Comparison of ENCODE assay signal across 20 cellular contexts in the genomic region with DNA sequence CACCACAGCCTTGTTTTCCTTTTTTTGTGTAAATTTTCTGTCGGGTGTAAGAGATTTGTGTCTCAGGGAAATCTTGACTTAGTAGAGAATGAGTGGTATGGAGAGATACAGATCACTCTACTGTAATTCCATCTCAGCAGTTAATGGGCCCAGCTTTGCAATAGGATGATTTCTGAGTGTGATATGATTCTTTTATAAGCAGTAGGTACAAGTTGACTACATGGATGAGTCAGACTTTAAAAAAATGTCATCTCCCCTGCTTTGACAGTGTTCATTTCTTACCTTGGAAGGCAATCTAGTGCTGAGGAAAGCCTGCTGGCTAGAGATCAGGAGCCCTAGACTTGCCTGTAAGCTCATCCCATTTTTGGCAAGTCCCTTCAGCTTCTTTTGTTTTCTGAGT.
"Had no signal": no experiment of that assay in that cellular context is flagged by ENCODE, and none has a peak within 500 bp of the region (broad histone marks: within the 10 kb centered on the region; RNA-seq: fewer than 3 reads in every experiment).

No MANE protein-coding gene starts in this region.

- H3K9me3 ChIP-seq: upper lobe of right lung had no signal

- H3K9me3 Mint-ChIP-seq: activated naive CD4-positive, alpha-beta T cell treated with anti-CD3 and anti-CD28 coated beads for 36 hours; activated naive CD8-positive, alpha-beta T cell treated with anti-CD3 and anti-CD28 coated beads, Interleukin-2, amount 10 ng/mL, durations not matched to agents 7 days and 5 days; activated T-cell treated with anti-CD3 and anti-CD28 coated beads, Interleukin-2, amount 50 U/mL, for 4 hours; nephron had no signal

- H3K36me3 ChIP-seq: upper lobe of right lung had no signal

- H3K4me1 ChIP-seq: parathyroid adenoma, upper lobe of right lung had no signal

- H3K27me3 ChIP-seq: upper lobe of right lung had no signal

- ATAC-seq: activated T-cell treated with anti-CD3 and anti-CD28 coated beads, Interleukin-2, amount 50 U/mL, for 4 hours; upper lobe of right lung; WTC11 had no signal

- H3K4me1 Mint-ChIP-seq: activated naive CD8-positive, alpha-beta T cell treated with anti-CD3 and anti-CD28 coated beads, Interleukin-2, amount 10 ng/mL, durations not matched to agents 7 days and 5 days; nephron had no signal

- H3K27me3 Mint-ChIP-seq: activated naive CD8-positive, alpha-beta T cell treated with anti-CD3 and anti-CD28 coated beads, Interleukin-2, amount 10 ng/mL, durations not matched to agents 7 days and 5 days; dendritic cell treated with granulocyte-macrophage colony-stimulating factor and Interleukin-4, amounts not matched to agents 40 ng/mL and 50 ng/mL, for 4 days had no signal

- H3K36me3 Mint-ChIP-seq: activated naive CD8-positive, alpha-beta T cell treated with anti-CD3 and anti-CD28 coated beads, Interleukin-2, amount 10 ng/mL, durations not matched to agents 7 days and 5 days had no signal

- H3K27ac Mint-ChIP-seq: activated naive CD4-positive, alpha-beta T cell treated with anti-CD3 and anti-CD28 coated beads for 36 hours; activated naive CD8-positive, alpha-beta T cell treated with anti-CD3 and anti-CD28 coated beads, Interleukin-2, amount 10 ng/mL, durations not matched to agents 7 days and 5 days; dendritic cell treated with granulocyte-macrophage colony-stimulating factor and Interleukin-4, amounts not matched to agents 40 ng/mL and 50 ng/mL, for 4 days; nephron; WTC11 had no signal

- H3K4me3 ChIP-seq: upper lobe of right lung had no signal

- H3K4me3 Mint-ChIP-seq: activated naive CD4-positive, alpha-beta T cell treated with anti-CD3 and anti-CD28 coated beads for 36 hours; activated naive CD8-positive, alpha-beta T cell treated with anti-CD3 and anti-CD28 coated beads, Interleukin-2, amount 10 ng/mL, durations not matched to agents 7 days and 5 days; activated T-cell treated with anti-CD3 and anti-CD28 coated beads, Interleukin-2, amount 50 U/mL, for 4 hours; dendritic cell treated with granulocyte-macrophage colony-stimulating factor and Interleukin-4, amounts not matched to agents 40 ng/mL and 50 ng/mL, for 4 days; nephron; WTC11 had no signal

- DNase-seq: activated CD4-positive, alpha-beta T cell treated with anti-CD3 and anti-CD28 coated beads for 4 hours; activated CD4-positive, alpha-beta T cell treated with anti-CD3 and anti-CD28 coated beads, Interleukin-2, amount 50 U/mL, for 48 hours; activated CD8-positive, alpha-beta memory T cell treated with anti-CD3 and anti-CD28 coated beads, Interleukin-2, amount 50 U/mL, for 48 hours; activated naive CD4-positive, alpha-beta T cell treated with anti-CD3 and anti-CD28 coated beads for 36 hours; activated naive CD8-positive, alpha-beta T cell treated with anti-CD3 and anti-CD28 coated beads, Interleukin-2, amount 10 ng/mL, durations not matched to agents 7 days and 5 days; activated T-cell treated with anti-CD3 and anti-CD28 coated beads, Interleukin-2, amount 50 U/mL, for 4 hours; amniotic stem cell; effector CD4-positive, alpha-beta T cell; foreskin fibroblast; hippocampal formation; kidney glomerular epithelial cell; stimulated activated CD4-positive, alpha-beta T cell treated with anti-CD3 and anti-CD28 coated beads, Interleukin-2, amount 100 ng/mL, for 48 hours; stimulated activated CD8-positive, alpha-beta memory T cell treated with anti-CD3 and anti-CD28 coated beads, Interleukin-4, amount 100 ng/mL, for 48 hours; stimulated activated naive CD4-positive, alpha-beta T cell; T1000; upper lobe of right lung had no signal

- H3K27ac ChIP-seq: parathyroid adenoma, upper lobe of right lung had no signal
